In the genomic region with DNA sequence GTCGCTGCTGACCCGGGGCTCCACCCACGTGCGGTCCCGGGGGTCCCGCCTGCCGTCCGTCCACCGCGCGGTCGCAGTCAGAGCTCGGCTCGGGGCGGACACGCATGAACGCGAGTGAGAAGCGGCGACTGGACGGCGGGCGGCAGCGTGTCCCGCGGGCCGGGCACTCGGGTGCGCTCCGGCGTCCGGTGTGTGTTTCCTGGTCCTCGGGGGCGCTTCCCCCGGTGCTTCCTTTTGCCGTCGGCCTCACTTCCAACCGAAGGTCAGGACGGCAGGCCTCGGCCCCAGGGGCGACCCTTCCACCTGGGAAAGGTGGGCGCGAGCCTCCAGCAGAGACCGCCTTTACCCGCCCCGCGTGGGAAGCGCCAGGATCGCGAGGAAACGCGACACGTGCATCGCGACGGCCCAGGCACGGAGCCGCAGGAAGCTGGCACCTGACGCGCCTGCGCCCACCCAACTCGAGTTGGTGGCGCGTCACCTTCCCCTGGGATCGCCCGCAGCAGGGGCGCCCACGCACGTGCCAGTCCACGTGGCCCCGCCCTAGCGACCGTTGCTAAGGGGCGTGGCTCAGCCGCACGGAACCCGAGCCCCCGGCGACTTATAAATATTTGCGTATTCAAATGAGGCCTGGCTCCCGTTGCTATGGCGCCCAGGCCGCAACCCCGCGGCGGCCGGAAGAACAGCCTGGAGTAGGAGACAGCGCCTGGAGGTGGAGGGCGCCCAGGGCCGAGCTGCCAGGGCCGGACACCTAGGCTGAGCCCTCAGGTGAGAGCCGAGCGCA, we compare ENCODE assay signal across 8 cellular contexts. TPM values are rescaled to one million over a fixed set of nuclear protein-coding genes. Genes with fewer than 3 reads are reported as not detected.
DNase-seq lines count a peak whose midpoint lies in the region; TF ChIP-seq lines count a peak whose summit lies in the region.

A gene with protein sequence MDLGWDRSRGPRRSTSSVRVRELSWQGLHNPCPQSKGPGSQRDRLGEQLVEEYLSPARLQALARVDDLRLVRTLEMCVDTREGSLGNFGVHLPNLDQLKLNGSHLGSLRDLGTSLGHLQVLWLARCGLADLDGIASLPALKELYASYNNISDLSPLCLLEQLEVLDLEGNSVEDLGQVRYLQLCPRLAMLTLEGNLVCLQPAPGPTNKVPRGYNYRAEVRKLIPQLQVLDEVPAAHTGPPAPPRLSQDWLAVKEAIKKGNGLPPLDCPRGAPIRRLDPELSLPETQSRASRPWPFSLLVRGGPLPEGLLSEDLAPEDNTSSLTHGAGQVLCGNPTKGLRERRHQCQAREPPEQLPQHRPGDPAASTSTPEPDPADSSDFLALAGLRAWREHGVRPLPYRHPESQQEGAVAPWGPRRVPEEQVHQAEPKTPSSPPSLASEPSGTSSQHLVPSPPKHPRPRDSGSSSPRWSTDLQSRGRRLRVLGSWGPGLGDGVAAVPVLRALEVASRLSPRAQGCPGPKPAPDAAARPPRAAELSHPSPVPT (plus strand): TSS at position 687 of the 781 bp plus-strand sequence. CDS start 3,158 bp downstream, outside the sequence.

- H3K27ac ChIP-seq in smooth muscle cell (ENCODE audit: low read depth): peak within 1 kb of the TSS; percentile 22

- TF ChIP-seq CTCF in HFF-Myc (IDR thresholded peaks at IDR 0.05; ENCODE audit: low read depth, low read length, missing control alignments) (no peak), smooth muscle cell (IDR thresholded peaks at IDR 0.05; ENCODE audit: borderline replicate concordance, insufficient read depth, poor library complexity, severe bottlenecking) (no peak)

- H3K4me1 ChIP-seq in iPS-15b (ENCODE audit: control insufficient read depth, insufficient read depth, low read length) (no peaks in the 10 kb centered on the region), smooth muscle cell (ENCODE audit: low read depth) (peaks cover 5% of the 10 kb centered on the region)

- no peaks in the 10 kb centered on the region for H3K9me3 ChIP-seq in iPS-15b (ENCODE audit: control insufficient read depth, insufficient read depth, low read length)
- H3K9me3 ChIP-seq in smooth muscle cell (replicated peaks; ENCODE audit: low read depth): no peaks in the 10 kb centered on the region

- H3K36me3 ChIP-seq in iPS-15b (ENCODE audit: control insufficient read depth, insufficient read depth, low read length) (peaks cover 20% of the 10 kb centered on the region), smooth muscle cell (ENCODE audit: low read depth) (no peaks in the 10 kb centered on the region)

- H2AFZ ChIP-seq in smooth muscle cell (ENCODE audit: low read depth): no peak within 1 kb of the TSS

- no peak within 1 kb of the TSS for H3K9ac ChIP-seq in iPS-15b (ENCODE audit: low read depth, low read length)
- peak within 1 kb of the TSS; percentile 80 for H3K9ac ChIP-seq in smooth muscle cell (ENCODE audit: low read depth)

- H3K27me3 ChIP-seq in iPS-15b (ENCODE audit: control insufficient read depth, insufficient read depth, low read length) (peaks cover 5% of the 10 kb centered on the region), smooth muscle cell (ENCODE audit: low read depth) (no peaks in the 10 kb centered on the region)

- H4K20me1 ChIP-seq in smooth muscle cell (ENCODE audit: low read depth): peaks cover 26% of the 10 kb centered on the region

- peak within 1 kb of the TSS; percentile 95 for H3K4me2 ChIP-seq in smooth muscle cell

- H3K4me3 ChIP-seq in HFF-Myc (replicated peaks; ENCODE audit: low read depth, low read length) (peak within 1 kb of the TSS; percentile 43), iPS-15b (ENCODE audit: low read depth, low read length) (peak within 1 kb of the TSS; percentile 70), smooth muscle cell (peak within 1 kb of the TSS; percentile 70)

- DNase-seq in GM03348 (ENCODE audit: low spot score): peak; percentile 83
- DNase-seq in HFF-Myc (ENCODE audit: extremely low read depth, low read depth): peak; percentile 69
- DNase-seq in NCI-H1092 treated with DMSO at 0.1 percent for 48 hours (lab: John Stamatoyannopoulos, UW): peak; percentile 76
- peak; percentile 83 for DNase-seq in T1000 (lab: John Stamatoyannopoulos, UW)
- DNase-seq in astrocyte of the hippocampus (ENCODE audit: low read depth, low spot score): peak; percentile 90
- peak; percentile 74 for DNase-seq in smooth muscle cell (lab: John Stamatoyannopoulos, UW; ENCODE audit: unreplicated experiment)
- no peak for DNase-seq in occipital lobe (lab: John Stamatoyannopoulos, UW)

- H3F3A ChIP-seq in smooth muscle cell (ENCODE audit: low read depth): no peaks in the 10 kb centered on the region

- 3% methylated on average over 88 of the region's 93 CpGs for WGBS in smooth muscle cell (ENCODE audit: low lambda C conversion rate)

- peaks cover 16% of the 10 kb centered on the region for H3K79me2 ChIP-seq in smooth muscle cell (ENCODE audit: low read depth)

RNA-seq across cellular contexts. Expression of the gene that starts here (rescaled TPM):
- total RNA-seq in smooth muscle cell (0.31 and 1.5 TPM in 2 replicates), occipital lobe (1.1 TPM)
- 1.5 TPM in 2 replicates for polyA plus RNA-seq in smooth muscle cell
